ENCODE assay signal across 1 cellular context in the genomic region with DNA sequence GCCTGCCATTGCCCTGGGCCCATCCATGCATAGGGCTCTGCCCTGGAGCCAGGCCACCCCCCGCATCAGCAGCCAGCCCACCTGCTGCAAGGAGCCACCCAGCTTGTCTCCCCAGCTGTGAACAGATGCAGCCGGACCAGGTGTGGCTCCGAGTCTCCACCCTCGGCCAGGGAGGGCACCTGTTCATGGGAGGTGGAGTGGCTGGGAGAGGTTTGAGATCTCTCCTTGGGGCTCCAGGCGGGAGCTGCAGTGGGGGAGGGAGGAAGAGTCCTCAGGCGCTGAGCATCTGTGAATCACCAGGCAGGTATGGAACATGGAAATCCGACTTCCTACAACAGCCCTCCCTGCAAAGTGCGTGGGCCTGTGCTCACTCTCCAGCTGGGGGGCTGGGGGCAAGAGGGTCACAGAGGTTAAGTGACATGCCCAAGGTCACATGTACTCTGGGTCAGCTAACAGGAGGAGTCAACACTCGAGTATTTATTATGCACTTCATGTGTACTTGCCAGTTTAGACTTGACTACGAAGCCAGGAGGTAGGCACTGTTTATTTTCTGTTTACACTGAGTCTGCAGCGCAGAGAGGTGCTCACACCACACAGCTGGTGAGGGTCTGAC.
TF ChIP-seq lines count a peak whose summit lies in the region.

No MANE protein-coding gene starts in this region.

TF ChIP-seq in HepG2, 621 proteins besides CTCF, POLR2A, EP300 and RAD21:
- no peak for TF ChIP-seq KDM4B (CRISPR knock-in tag; IDR thresholded peaks at IDR 0.05)
- peak; percentile 47 for TF ChIP-seq FOSL2 (CRISPR knock-in tag; IDR thresholded peaks at IDR 0.05)
- TF ChIP-seq ZKSCAN8 (CRISPR knock-in tag; IDR thresholded peaks at IDR 0.05; ENCODE audit: borderline replicate concordance): peak; percentile 83
- no peak for TF ChIP-seq NR2F6 (IDR thresholded peaks at IDR 0.05)
- peak; percentile 22; the same call in 1 of the 2 replicates for TF ChIP-seq NR2F6 (CRISPR knock-in tag; IDR thresholded peaks at IDR 0.05)
- no peak for TF ChIP-seq THAP7 (CRISPR knock-in tag; IDR thresholded peaks at IDR 0.05)
- peak; percentile 20; the same call in 1 of the 2 replicates for TF ChIP-seq PATZ1 (CRISPR knock-in tag; IDR thresholded peaks at IDR 0.05)
